ENCODE assay signal across 17 cellular contexts in genomic region chr1:27003745-27004470, GRCh38. TPM values are rescaled to one million over a fixed set of nuclear protein-coding genes. Genes with fewer than 3 reads are reported as not detected.
DNase-seq lines count a peak whose midpoint lies in the region; ATAC-seq and TF ChIP-seq lines count a peak whose summit lies in the region.
"Had no signal": no experiment of that assay in that cellular context is flagged by ENCODE, and none has a peak within 500 bp of the region (broad histone marks: within the 10 kb centered on the region; RNA-seq: fewer than 3 reads in every experiment).

No MANE protein-coding gene starts in this region.

- H3K4me3 Mint-ChIP-seq in glutamatergic neuron (ENCODE audit: unreplicated experiment) = peak overlapping the region; percentile 38
- no peak overlapping the region for H3K4me3 Mint-ChIP-seq in activated CD4-positive, alpha-beta T cell treated with anti-CD3 and anti-CD28 coated beads, Interleukin-2, amount 10 ng/mL, durations not matched to agents 24 days and 14 days
- no peak overlapping the region for H3K4me3 Mint-ChIP-seq in activated CD8-positive, alpha-beta memory T cell treated with anti-CD3 and anti-CD28 coated beads, Interleukin-2, amount 10 ng/mL, durations not matched to agents 7 days and 5 days
- H3K4me3 Mint-ChIP-seq: activated CD4-positive, alpha-beta T cell treated with anti-CD3 and anti-CD28 coated beads, Interleukin-2, amount 10 ng/mL, durations not matched to agents 7 days and 5 days; effector memory CD8-positive, alpha-beta T cell; memory B cell had no signal

- POLR2A ChIA-PET in RWPE1 (lab: Yijun Ruan, JAX; ENCODE audit: low non-redundant PET) (no interaction called here), GM10248 (lab: Yijun Ruan, JAX) (no interaction called here)

- H3K27me3 ChIP-seq in body of pancreas = no peaks in the 10 kb centered on the region

- no peaks in the 10 kb centered on the region for H3K9me3 ChIP-seq in body of pancreas

- H3K4me3 ChIP-seq in body of pancreas = no peak overlapping the region

- TF ChIP-seq CTCF in RWPE1 (conservative IDR thresholded peaks at IDR 0.05; ENCODE audit: low read depth) (no peak), glutamatergic neuron (IDR thresholded peaks at IDR 0.05; ENCODE audit: partially characterized antibody, unreplicated experiment) (no peak), body of pancreas (IDR thresholded peaks at IDR 0.05) (no peak), GM10248 (IDR thresholded peaks at IDR 0.05; ENCODE audit: control extremely low read depth, extremely low read depth, low read depth, missing control alignments) (no peak)

- no peaks in the 10 kb centered on the region for H3K36me3 ChIP-seq in body of pancreas (replicated peaks in 1 of 2; ENCODE audit: insufficient read depth in 1 of 2, low read depth in 2 of 2)

- H3K4me1 Mint-ChIP-seq in glutamatergic neuron (ENCODE audit: low read depth, unreplicated experiment) = peaks cover 23% of the 10 kb centered on the region
- no peaks in the 10 kb centered on the region for H3K4me1 Mint-ChIP-seq in activated CD4-positive, alpha-beta T cell treated with anti-CD3 and anti-CD28 coated beads, Interleukin-2, amount 10 ng/mL, durations not matched to agents 24 days and 14 days
- no peaks in the 10 kb centered on the region for H3K4me1 Mint-ChIP-seq in activated CD8-positive, alpha-beta memory T cell treated with anti-CD3 and anti-CD28 coated beads, Interleukin-2, amount 10 ng/mL, durations not matched to agents 7 days and 5 days

- 56 to 83% methylated on average over 3 to 7 of the region's 7 CpGs for WGBS in body of pancreas, 2 donors

- TF ChIP-seq POLR2A in body of pancreas (IDR thresholded peaks at IDR 0.05) = no peak

- CTCF ChIA-PET in RWPE1 (lab: Yijun Ruan, JAX) (no interaction called here), GM10248 (lab: Yijun Ruan, JAX) (interaction anchor here (0.9 to 1.5 kb wide), 2 partner anchors 10 to 40 kb away, joined by 3 to 5 read pairs; partner anchors contain the start of gene TRNP1)
- CTCF ChIA-PET in activated CD8-positive, alpha-beta memory T cell treated with anti-CD3 and anti-CD28 coated beads, Interleukin-2, amount 10 ng/mL, durations not matched to agents 7 days and 5 days (lab: Charles Lee) = interaction anchor here (1.3 kb wide), 1 partner anchor 93 kb away, joined by 5 read pairs; no protein-coding TSS in a partner anchor

- H3K27me3 Mint-ChIP-seq in glutamatergic neuron (ENCODE audit: unreplicated experiment) = peaks cover 6% of the 10 kb centered on the region
- H3K27me3 Mint-ChIP-seq in activated CD4-positive, alpha-beta T cell treated with anti-CD3 and anti-CD28 coated beads, Interleukin-2, amount 10 ng/mL, durations not matched to agents 24 days and 14 days = peaks cover 11% of the 10 kb centered on the region
- H3K27me3 Mint-ChIP-seq in activated CD8-positive, alpha-beta memory T cell treated with anti-CD3 and anti-CD28 coated beads, Interleukin-2, amount 10 ng/mL, durations not matched to agents 7 days and 5 days = peaks cover 24% of the 10 kb centered on the region

- peak overlapping the region; percentile 99 for H3K27ac ChIP-seq in RWPE1
- H3K27ac ChIP-seq in body of pancreas = no peak overlapping the region
- H3K27ac ChIP-seq: parathyroid adenoma had no signal

- no peak for ATAC-seq in body of pancreas
- ATAC-seq in activated CD8-positive, alpha-beta memory T cell treated with anti-CD3 and anti-CD28 coated beads, Interleukin-2, amount 10 ng/mL, durations not matched to agents 7 days and 5 days = no peak
- ATAC-seq: effector memory CD8-positive, alpha-beta T cell had no signal

- DNase-seq in DMS53 treated with DMSO at 0.1 percent for 48 hours (lab: John Stamatoyannopoulos, UW; ENCODE audit: unreplicated experiment) = peak; percentile 17
- DNase-seq in RWPE1 (ENCODE audit: low spot score) = no peak
- no peak for DNase-seq in glutamatergic neuron
- DNase-seq in renal cortical epithelial cell (ENCODE audit: low read depth) = peak; percentile 30
- no peak for DNase-seq in body of pancreas
- DNase-seq in activated CD4-positive, alpha-beta T cell treated with anti-CD3 and anti-CD28 coated beads, Interleukin-2, amount 10 ng/mL, durations not matched to agents 24 days and 14 days = no peak
- no peak for DNase-seq in activated CD8-positive, alpha-beta memory T cell treated with anti-CD3 and anti-CD28 coated beads, Interleukin-2, amount 10 ng/mL, durations not matched to agents 7 days and 5 days
- no peak for DNase-seq in GM10248 (ENCODE audit: extremely low spot score)
- DNase-seq: activated CD4-positive, alpha-beta T cell treated with anti-CD3 and anti-CD28 coated beads, Interleukin-2, amount 10 ng/mL, durations not matched to agents 7 days and 5 days; aorta; effector memory CD8-positive, alpha-beta T cell; NCI-H1436; RPMI8226 had no signal

- peaks cover 68% of the 10 kb centered on the region for H3K4me1 ChIP-seq in body of pancreas

- no peaks in the 10 kb centered on the region for H3K36me3 Mint-ChIP-seq in glutamatergic neuron (ENCODE audit: unreplicated experiment)
- no peaks in the 10 kb centered on the region for H3K36me3 Mint-ChIP-seq in activated CD4-positive, alpha-beta T cell treated with anti-CD3 and anti-CD28 coated beads, Interleukin-2, amount 10 ng/mL, durations not matched to agents 24 days and 14 days (ENCODE audit: low read depth)
- no peaks in the 10 kb centered on the region for H3K36me3 Mint-ChIP-seq in activated CD8-positive, alpha-beta memory T cell treated with anti-CD3 and anti-CD28 coated beads, Interleukin-2, amount 10 ng/mL, durations not matched to agents 7 days and 5 days
- H3K36me3 Mint-ChIP-seq: IgD-negative memory B cell, memory B cell had no signal

- intact Hi-C loops in body of pancreas (cut with DNase I) = no loop called here
- intact Hi-C loops in activated CD4-positive, alpha-beta T cell treated with anti-CD3 and anti-CD28 coated beads, Interleukin-2, amount 10 ng/mL, durations not matched to agents 24 days and 14 days (cut with micrococcal nuclease) = no loop called here

- no peak overlapping the region for H3K27ac Mint-ChIP-seq in glutamatergic neuron (ENCODE audit: unreplicated experiment)
- H3K27ac Mint-ChIP-seq in activated CD4-positive, alpha-beta T cell treated with anti-CD3 and anti-CD28 coated beads, Interleukin-2, amount 10 ng/mL, durations not matched to agents 24 days and 14 days = no peak overlapping the region
- H3K27ac Mint-ChIP-seq in activated CD8-positive, alpha-beta memory T cell treated with anti-CD3 and anti-CD28 coated beads, Interleukin-2, amount 10 ng/mL, durations not matched to agents 7 days and 5 days = no peak overlapping the region
- H3K27ac Mint-ChIP-seq: activated CD4-positive, alpha-beta T cell treated with anti-CD3 and anti-CD28 coated beads, Interleukin-2, amount 10 ng/mL, durations not matched to agents 7 days and 5 days; effector memory CD8-positive, alpha-beta T cell; IgD-negative memory B cell; memory B cell had no signal

- peaks cover 2% of the 10 kb centered on the region for H3K9me3 Mint-ChIP-seq in glutamatergic neuron (ENCODE audit: unreplicated experiment)
- H3K9me3 Mint-ChIP-seq in activated CD4-positive, alpha-beta T cell treated with anti-CD3 and anti-CD28 coated beads, Interleukin-2, amount 10 ng/mL, durations not matched to agents 24 days and 14 days = no peaks in the 10 kb centered on the region
- H3K9me3 Mint-ChIP-seq in activated CD8-positive, alpha-beta memory T cell treated with anti-CD3 and anti-CD28 coated beads, Interleukin-2, amount 10 ng/mL, durations not matched to agents 7 days and 5 days (ENCODE audit: low read depth) = no peaks in the 10 kb centered on the region
- H3K9me3 Mint-ChIP-seq: activated CD4-positive, alpha-beta T cell treated with anti-CD3 and anti-CD28 coated beads, Interleukin-2, amount 10 ng/mL, durations not matched to agents 7 days and 5 days; effector memory CD8-positive, alpha-beta T cell; IgD-negative memory B cell; memory B cell had no signal

RNA-seq across cellular contexts. Expression of gene TENT5B, which starts 8.7 kb away (rescaled TPM):
- 1.5 TPM for total RNA-seq in glutamatergic neuron (ENCODE audit: unreplicated experiment)
- 9.6 and 22.3 TPM in 2 replicates for total RNA-seq in renal cortical epithelial cell
- 1 to 10 TPM; 2.6 to 3.9 TPM for total RNA-seq in body of pancreas
- not detected in 2 replicates for total RNA-seq in activated CD4-positive, alpha-beta T cell treated with anti-CD3 and anti-CD28 coated beads, Interleukin-2, amount 10 ng/mL, durations not matched to agents 24 days and 14 days
- not detected for total RNA-seq in activated CD8-positive, alpha-beta memory T cell treated with anti-CD3 and anti-CD28 coated beads, Interleukin-2, amount 10 ng/mL, durations not matched to agents 7 days and 5 days
- total RNA-seq: activated CD4-positive, alpha-beta T cell treated with anti-CD3 and anti-CD28 coated beads, Interleukin-2, amount 10 ng/mL, durations not matched to agents 7 days and 5 days; T-helper 2 cell treated with Interferon-gamma antibody and Interleukin-4, amounts not matched to agents 100 ng/mL and 5 ng/mL, for 36 hours had no signal

RNA-seq across cellular contexts. Expression of gene TRNP1, which starts 10.4 kb away (rescaled TPM):
- total RNA-seq in glutamatergic neuron (ENCODE audit: unreplicated experiment) = 13.9 TPM
- total RNA-seq in renal cortical epithelial cell = 86.7 and 106 TPM in 2 replicates
- total RNA-seq in body of pancreas = 10 to 100 TPM; 17.1 to 32.6 TPM
- 1.3 and 2.2 TPM in 2 replicates for total RNA-seq in activated CD4-positive, alpha-beta T cell treated with anti-CD3 and anti-CD28 coated beads, Interleukin-2, amount 10 ng/mL, durations not matched to agents 24 days and 14 days
- total RNA-seq in activated CD8-positive, alpha-beta memory T cell treated with anti-CD3 and anti-CD28 coated beads, Interleukin-2, amount 10 ng/mL, durations not matched to agents 7 days and 5 days = under 1 TPM; 0.15 to 0.19 TPM
- total RNA-seq: activated CD4-positive, alpha-beta T cell treated with anti-CD3 and anti-CD28 coated beads, Interleukin-2, amount 10 ng/mL, durations not matched to agents 7 days and 5 days had no signal

RNA-seq across cellular contexts. Expression of gene KDF1, which starts 43.6 kb away (rescaled TPM):
- total RNA-seq in glutamatergic neuron (ENCODE audit: unreplicated experiment) (1.2 TPM), renal cortical epithelial cell (2.0 and 7.1 TPM in 2 replicates), body of pancreas (10 to 100 TPM; 13.8 to 18.7 TPM)
- not detected in 2 replicates for total RNA-seq in activated CD4-positive, alpha-beta T cell treated with anti-CD3 and anti-CD28 coated beads, Interleukin-2, amount 10 ng/mL, durations not matched to agents 24 days and 14 days
- total RNA-seq in activated CD8-positive, alpha-beta memory T cell treated with anti-CD3 and anti-CD28 coated beads, Interleukin-2, amount 10 ng/mL, durations not matched to agents 7 days and 5 days = not detected
- total RNA-seq: activated CD4-positive, alpha-beta T cell treated with anti-CD3 and anti-CD28 coated beads, Interleukin-2, amount 10 ng/mL, durations not matched to agents 7 days and 5 days; aorta; T-helper 2 cell treated with Interferon-gamma antibody and Interleukin-4, amounts not matched to agents 100 ng/mL and 5 ng/mL, for 36 hours had no signal

Comparison
In these comparisons a context has a peak if more than half of its experiments do, and no peak if none do; other contexts are left out.
1. DNase-seq: peak in DMS53 treated with DMSO at 0.1 percent for 48 hours (single experiment) and renal cortical epithelial cell (single experiment); none in RWPE1 (single experiment), glutamatergic neuron (single experiment), body of pancreas (0 of 4), activated CD4-positive, alpha-beta T cell treated with anti-CD3 and anti-CD28 coated beads, Interleukin-2, amount 10 ng/mL, durations not matched to agents 24 days and 14 days (single experiment), activated CD8-positive, alpha-beta memory T cell treated with anti-CD3 and anti-CD28 coated beads, Interleukin-2, amount 10 ng/mL, durations not matched to agents 7 days and 5 days (single experiment) and GM10248 (single experiment).